Comparison of ENCODE assay signal across 1 cellular context in genomic region chr16:27223226-27223610, GRCh38.
TF ChIP-seq lines count a peak whose summit lies in the region.

No MANE protein-coding gene starts in this region.

TF ChIP-seq in H1, 55 proteins besides CTCF, POLR2A, EP300 and RAD21:
- TF ChIP-seq HDAC6 (IDR thresholded peaks at IDR 0.05; ENCODE audit: low read depth, low read length) (no peak), TAF7 (optimal IDR thresholded peaks at IDR 0.05; ENCODE audit: borderline replicate concordance, low read depth, low read length) (no peak), FOSL1 (IDR thresholded peaks at IDR 0.05; ENCODE audit: insufficient read depth, low read depth, low read length) (no peak), GTF2F1 (IDR thresholded peaks at IDR 0.05; ENCODE audit: borderline replicate concordance, low read depth, low read length) (no peak), CHD7 (IDR thresholded peaks at IDR 0.05; ENCODE audit: insufficient replicate concordance, low read length) (no peak), KDM5A (IDR thresholded peaks at IDR 0.05; ENCODE audit: low read length) (no peak), NANOG (IDR thresholded peaks at IDR 0.05; ENCODE audit: insufficient read depth, low read depth, low read length, poor library complexity, severe bottlenecking) (no peak), KDM1A (IDR thresholded peaks at IDR 0.05; ENCODE audit: borderline replicate concordance, low read length) (no peak), SP1 (IDR thresholded peaks at IDR 0.05; ENCODE audit: low read depth, low read length) (no peak), NRF1 (IDR thresholded peaks at IDR 0.05; ENCODE audit: low read depth, low read length) (no peak), RXRA (IDR thresholded peaks at IDR 0.05; ENCODE audit: insufficient read depth, low read depth, low read length) (no peak), SRF (IDR thresholded peaks at IDR 0.05; ENCODE audit: low read depth, low read length) (no peak), CBX5 (IDR thresholded peaks at IDR 0.05; ENCODE audit: low read depth, low read length) (no peak), SP4 (IDR thresholded peaks at IDR 0.05; ENCODE audit: low read length) (no peak), RBBP5 (IDR thresholded peaks at IDR 0.05; ENCODE audit: borderline replicate concordance, low read depth, low read length) (no peak), RNF2 (IDR thresholded peaks at IDR 0.05; ENCODE audit: borderline replicate concordance, low read depth, low read length, missing control alignments, poor library complexity, severe bottlenecking) (no peak)
- TF ChIP-seq, protein P1, sequence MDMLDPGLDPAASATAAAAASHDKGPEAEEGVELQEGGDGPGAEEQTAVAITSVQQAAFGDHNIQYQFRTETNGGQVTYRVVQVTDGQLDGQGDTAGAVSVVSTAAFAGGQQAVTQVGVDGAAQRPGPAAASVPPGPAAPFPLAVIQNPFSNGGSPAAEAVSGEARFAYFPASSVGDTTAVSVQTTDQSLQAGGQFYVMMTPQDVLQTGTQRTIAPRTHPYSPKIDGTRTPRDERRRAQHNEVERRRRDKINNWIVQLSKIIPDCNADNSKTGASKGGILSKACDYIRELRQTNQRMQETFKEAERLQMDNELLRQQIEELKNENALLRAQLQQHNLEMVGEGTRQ (IDR thresholded peaks at IDR 0.05; ENCODE audit: low read length) = no peak
- TF ChIP-seq, protein P2, sequence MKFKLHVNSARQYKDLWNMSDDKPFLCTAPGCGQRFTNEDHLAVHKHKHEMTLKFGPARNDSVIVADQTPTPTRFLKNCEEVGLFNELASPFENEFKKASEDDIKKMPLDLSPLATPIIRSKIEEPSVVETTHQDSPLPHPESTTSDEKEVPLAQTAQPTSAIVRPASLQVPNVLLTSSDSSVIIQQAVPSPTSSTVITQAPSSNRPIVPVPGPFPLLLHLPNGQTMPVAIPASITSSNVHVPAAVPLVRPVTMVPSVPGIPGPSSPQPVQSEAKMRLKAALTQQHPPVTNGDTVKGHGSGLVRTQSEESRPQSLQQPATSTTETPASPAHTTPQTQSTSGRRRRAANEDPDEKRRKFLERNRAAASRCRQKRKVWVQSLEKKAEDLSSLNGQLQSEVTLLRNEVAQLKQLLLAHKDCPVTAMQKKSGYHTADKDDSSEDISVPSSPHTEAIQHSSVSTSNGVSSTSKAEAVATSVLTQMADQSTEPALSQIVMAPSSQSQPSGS (IDR thresholded peaks at IDR 0.05; ENCODE audit: low read length) = no peak
TF ChIP-seq in H1: peak in this region for 0.
